Comparison of ENCODE assay signal across 9 cellular contexts in genomic region chr3:33716227-33716626, GRCh38. TPM values are rescaled to one million over a fixed set of nuclear protein-coding genes. Genes with fewer than 3 reads are reported as not detected.
DNase-seq lines count a peak whose midpoint lies in the region; ATAC-seq and TF ChIP-seq lines count a peak whose summit lies in the region.
"Had no signal": no experiment of that assay in that cellular context is flagged by ENCODE, and none has a peak within 500 bp of the region (broad histone marks: within the 10 kb centered on the region; RNA-seq: fewer than 3 reads in every experiment).

No MANE protein-coding gene starts in this region.

- H3K4me1 Mint-ChIP-seq in activated T-helper 17 cell treated with anti-CD3 and anti-CD28 coated beads, Interleukin-2, amount 50 U/mL, for 72 hours: peaks cover 7% of the 10 kb centered on the region
- H3K4me1 Mint-ChIP-seq: stimulated activated effector memory CD8-positive, alpha-beta T cell treated with anti-CD3 and anti-CD28 coated beads, Interleukin-12 subunit alpha, Interleukin-12 subunit beta, amount 100 ng/mL, for 72 hours had no signal

- H3K4me3 ChIP-seq in dorsolateral prefrontal cortex (peak overlapping the region in 57 of 59 donors; percentile 58 to 98 (median 89)), muscle layer of duodenum (ENCODE audit: low read depth in 1 of 2, low read length in 2 of 2) (peak overlapping the region; percentile 90 to 95)

- peak overlapping the region in 36 of 59 donors; percentile 0 to 96 (median 49) for H3K27ac ChIP-seq in dorsolateral prefrontal cortex
- H3K27ac ChIP-seq in muscle layer of duodenum (ENCODE audit: low read length): no peak overlapping the region

- peaks cover 0 to 3% of the 10 kb centered on the region in 2 donors for H3K36me3 ChIP-seq in muscle layer of duodenum (ENCODE audit: control insufficient read depth in 1 of 2, insufficient read depth in 2 of 2, low read length in 2 of 2)

- TF ChIP-seq CTCF in dorsolateral prefrontal cortex (IDR thresholded peaks at IDR 0.05 in 54 of 56, conservative IDR thresholded peaks at IDR 0.05 in 2 of 56; ENCODE audit: low read depth in 1 of 56, partially characterized antibody in 56 of 56): no peak

- intact Hi-C loops in dorsolateral prefrontal cortex (cut with DNase I): loop anchor here (1.0 to 5.0 kb wide), 5 partner anchors 57 to 274 kb away; partner anchors contain the start of genes PDCD6IP (in 1 of the 2) and UBP1 (in 1 of the 2)

- no peaks in the 10 kb centered on the region for H3K9me3 ChIP-seq in muscle layer of duodenum (ENCODE audit: control insufficient read depth in 1 of 2, low read length in 2 of 2)

- no peaks in the 10 kb centered on the region for H3K27me3 ChIP-seq in dorsolateral prefrontal cortex
- no peaks in the 10 kb centered on the region for H3K27me3 ChIP-seq in muscle layer of duodenum (ENCODE audit: low read depth, low read length)

- no peaks in the 10 kb centered on the region for H3K36me3 Mint-ChIP-seq in activated T-helper 17 cell treated with anti-CD3 and anti-CD28 coated beads, Interleukin-2, amount 50 U/mL, for 72 hours (ENCODE audit: low read depth)

- no peak overlapping the region for H3K4me3 Mint-ChIP-seq in activated T-helper 17 cell treated with anti-CD3 and anti-CD28 coated beads, Interleukin-2, amount 50 U/mL, for 72 hours
- H3K4me3 Mint-ChIP-seq: stimulated activated effector memory CD8-positive, alpha-beta T cell treated with anti-CD3 and anti-CD28 coated beads, Interleukin-12 subunit alpha, Interleukin-12 subunit beta, amount 100 ng/mL, for 72 hours had no signal

- H3K9me3 Mint-ChIP-seq in activated T-helper 17 cell treated with anti-CD3 and anti-CD28 coated beads, Interleukin-2, amount 50 U/mL, for 72 hours: no peaks in the 10 kb centered on the region
- H3K9me3 Mint-ChIP-seq: stimulated activated effector memory CD8-positive, alpha-beta T cell treated with anti-CD3 and anti-CD28 coated beads, Interleukin-12 subunit alpha, Interleukin-12 subunit beta, amount 100 ng/mL, for 72 hours had no signal

- H3K27ac Mint-ChIP-seq in activated T-helper 17 cell treated with anti-CD3 and anti-CD28 coated beads, Interleukin-2, amount 50 U/mL, for 72 hours: no peak overlapping the region

- DNase-seq in CD1c-positive myeloid dendritic cell (ENCODE audit: extremely low spot score): peak; percentile 4
- DNase-seq in LHCN-M2 (ENCODE audit: low read depth): peak; percentile 8
- DNase-seq in dorsolateral prefrontal cortex: no peak
- DNase-seq in stimulated activated CD4-positive, alpha-beta T cell treated with anti-CD3 and anti-CD28 coated beads, Interleukin-2, amount 100 ng/mL, for 24 hours: no peak

- H3K27me3 Mint-ChIP-seq in activated T-helper 17 cell treated with anti-CD3 and anti-CD28 coated beads, Interleukin-2, amount 50 U/mL, for 72 hours: no peaks in the 10 kb centered on the region

- H3K4me1 ChIP-seq in muscle layer of duodenum (ENCODE audit: control insufficient read depth in 1 of 2, insufficient read depth in 2 of 2, low read length in 2 of 2): peaks cover 6 to 10% of the 10 kb centered on the region in 2 donors

- ATAC-seq in GM18870 (IDR thresholded peaks at IDR 0.05; ENCODE audit: unreplicated experiment): no peak
- no peak for ATAC-seq in activated T-helper 17 cell treated with anti-CD3 and anti-CD28 coated beads, Interleukin-2, amount 50 U/mL, for 72 hours (replicated peaks)
- ATAC-seq in HG02870 (IDR thresholded peaks at IDR 0.05; ENCODE audit: unreplicated experiment): no peak
- ATAC-seq: stimulated activated effector memory CD8-positive, alpha-beta T cell treated with anti-CD3 and anti-CD28 coated beads, Interleukin-12 subunit alpha, Interleukin-12 subunit beta, amount 100 ng/mL, for 72 hours had no signal

RNA-seq across cellular contexts. Expression of gene CLASP2, which starts 1.8 kb away (rescaled TPM):
- 52.0 and 66.8 TPM in 2 replicates for total RNA-seq in LHCN-M2 (2014; rRNA removed)
- polyA plus RNA-seq in LHCN-M2 (2012): 10.5 TPM
- 100 to 1,000 TPM; 160 to 469 (median 336) TPM for total RNA-seq in dorsolateral prefrontal cortex
- 10 to 100 TPM; 41.0 to 48.7 TPM for total RNA-seq in activated T-helper 17 cell treated with anti-CD3 and anti-CD28 coated beads, Interleukin-2, amount 50 U/mL, for 72 hours

Comparison
In these comparisons a context has a peak if more than half of its experiments do, and no peak if none do; other contexts are left out.
1. DNase-seq: peak in CD1c-positive myeloid dendritic cell (single experiment) and LHCN-M2 (single experiment); none in dorsolateral prefrontal cortex (0 of 10) and stimulated activated CD4-positive, alpha-beta T cell treated with anti-CD3 and anti-CD28 coated beads, Interleukin-2, amount 100 ng/mL, for 24 hours (0 of 2).